Comparison of ENCODE assay signal across 32 cellular contexts in the genomic region with DNA sequence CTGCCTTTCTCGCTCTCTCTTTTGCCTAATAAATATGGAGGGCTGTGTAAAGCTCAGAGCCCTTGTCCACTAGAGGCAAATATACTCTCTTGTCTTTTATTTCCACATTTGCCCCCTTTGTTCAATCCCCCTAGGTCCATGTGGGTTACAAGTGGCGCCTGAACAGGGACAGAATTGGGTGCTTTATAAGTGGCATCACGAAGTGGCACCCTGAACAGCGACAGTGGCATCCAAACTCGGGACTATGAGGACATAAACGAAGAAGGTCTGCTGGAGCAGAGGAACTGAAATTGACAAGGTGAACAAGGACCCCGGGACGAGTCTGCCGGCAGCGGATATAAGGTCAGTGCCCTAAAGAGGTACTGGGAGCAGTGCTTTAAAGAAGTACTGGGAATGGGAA. TPM values are rescaled to one million over a fixed set of nuclear protein-coding genes. Genes with fewer than 3 reads are reported as not detected.
DNase-seq lines count a peak whose midpoint lies in the region; ATAC-seq and TF ChIP-seq lines count a peak whose summit lies in the region.
"Had no signal": no experiment of that assay in that cellular context is flagged by ENCODE, and none has a peak within 500 bp of the region (broad histone marks: within the 10 kb centered on the region; RNA-seq: fewer than 3 reads in every experiment).

No MANE protein-coding gene starts in this region.

- in situ Hi-C loops in astrocyte of the spinal cord (cut with HindIII; ENCODE audit: low sequenced_read_pairs): no loop called here

- H4K20me1 ChIP-seq in osteoblast (ENCODE audit: insufficient read depth, low read length): no peaks in the 10 kb centered on the region

- H3K9me3 ChIP-seq in osteoblast (ENCODE audit: low read depth, low read length): peaks cover 9% of the 10 kb centered on the region

- H2AFZ ChIP-seq in osteoblast (ENCODE audit: low read length): no peak overlapping the region

- no peak overlapping the region for H3K27ac Mint-ChIP-seq in activated T-helper 2 cell treated with anti-CD3 and anti-CD28 coated beads, Interferon-gamma antibody, Interleukin-2, Interleukin-4, amounts not matched to agents 10 μg/mL and 5 μg/mL and 100 μg/mL, durations not matched to agents 14 hours and 24 hours and 36 hours
- H3K27ac Mint-ChIP-seq: activated CD4-positive, alpha-beta memory T cell treated with anti-CD3 and anti-CD28 coated beads, Interleukin-2, amount 10 ng/mL, durations not matched to agents 7 days and 5 days; activated naive CD4-positive, alpha-beta T cell treated with anti-CD3 and anti-CD28 coated beads, Interleukin-2, amount 50 U/mL, for 72 hours; activated T-helper 17 cell treated with anti-CD3 and anti-CD28 coated beads, Interleukin-2, amount 50 U/mL, for 72 hours; HFFc6; naive thymus-derived CD4-positive, alpha-beta T cell had no signal

- TF ChIP-seq CTCF in astrocyte of the spinal cord (IDR thresholded peaks at IDR 0.05; ENCODE audit: low read depth, low read length) (no peak), fibroblast of villous mesenchyme (IDR thresholded peaks at IDR 0.05; ENCODE audit: insufficient read depth, low read depth, low read length) (no peak), osteoblast (IDR thresholded peaks at IDR 0.05; ENCODE audit: extremely low read depth, low read depth, low read length) (no peak)

- ATAC-seq in HG02981 (IDR thresholded peaks at IDR 0.05; ENCODE audit: unreplicated experiment): no peak
- ATAC-seq: activated naive CD4-positive, alpha-beta T cell treated with anti-CD3 and anti-CD28 coated beads, Interleukin-2, amount 50 U/mL, for 72 hours; activated T-helper 17 cell treated with anti-CD3 and anti-CD28 coated beads, Interleukin-2, amount 50 U/mL, for 72 hours; naive thymus-derived CD4-positive, alpha-beta T cell had no signal

- no peak overlapping the region for H3K4me2 ChIP-seq in osteoblast (ENCODE audit: insufficient read depth, low read length)

- H3K9me3 Mint-ChIP-seq in activated T-helper 2 cell treated with anti-CD3 and anti-CD28 coated beads, Interferon-gamma antibody, Interleukin-2, Interleukin-4, amounts not matched to agents 10 μg/mL and 5 μg/mL and 100 μg/mL, durations not matched to agents 14 hours and 24 hours and 36 hours: peaks cover 57% of the 10 kb centered on the region

- H3K4me1 Mint-ChIP-seq in activated T-helper 2 cell treated with anti-CD3 and anti-CD28 coated beads, Interferon-gamma antibody, Interleukin-2, Interleukin-4, amounts not matched to agents 10 μg/mL and 5 μg/mL and 100 μg/mL, durations not matched to agents 14 hours and 24 hours and 36 hours (ENCODE audit: low read depth): peaks cover 2% of the 10 kb centered on the region

- no peaks in the 10 kb centered on the region for H3K27me3 Mint-ChIP-seq in activated T-helper 2 cell treated with anti-CD3 and anti-CD28 coated beads, Interferon-gamma antibody, Interleukin-2, Interleukin-4, amounts not matched to agents 10 μg/mL and 5 μg/mL and 100 μg/mL, durations not matched to agents 14 hours and 24 hours and 36 hours (ENCODE audit: low read depth)
- H3K27me3 Mint-ChIP-seq: activated CD4-positive, alpha-beta memory T cell treated with anti-CD3 and anti-CD28 coated beads, Interleukin-2, amount 10 ng/mL, durations not matched to agents 7 days and 5 days; activated T-helper 17 cell treated with anti-CD3 and anti-CD28 coated beads, Interleukin-2, amount 50 U/mL, for 72 hours; naive thymus-derived CD4-positive, alpha-beta T cell had no signal

- H3K27ac ChIP-seq in osteoblast (ENCODE audit: low read depth, low read length): no peak overlapping the region
- no peak overlapping the region for H3K27ac ChIP-seq in substantia nigra (ENCODE audit: low read depth, low read length, poor library complexity, severe bottlenecking)
- H3K27ac ChIP-seq: 22Rv1, ascending aorta, C4-2B, left ventricle myocardium inferior, Peyer's patch, sigmoid colon, transverse colon had no signal

- intact Hi-C loops in activated T-helper 2 cell treated with anti-CD3 and anti-CD28 coated beads, Interferon-gamma antibody, Interleukin-2, Interleukin-4, amounts not matched to agents 10 μg/mL and 5 μg/mL and 100 μg/mL, durations not matched to agents 14 hours and 24 hours and 36 hours (cut with micrococcal nuclease): no loop called here

- H3K4me1 ChIP-seq in osteoblast (ENCODE audit: insufficient read depth, low read length): peaks cover 1% of the 10 kb centered on the region
- H3K4me1 ChIP-seq: ascending aorta, Caco-2, Peyer's patch had no signal

- H3K36me3 ChIP-seq in osteoblast (ENCODE audit: insufficient read depth, low read length): no peaks in the 10 kb centered on the region
- H3K36me3 ChIP-seq: ascending aorta, Peyer's patch, sigmoid colon, transverse colon had no signal

- H3K27me3 ChIP-seq in osteoblast (ENCODE audit: insufficient read depth, low read length): no peaks in the 10 kb centered on the region
- H3K27me3 ChIP-seq: ascending aorta, Peyer's patch, sigmoid colon, transverse colon had no signal

- H3K4me3 ChIP-seq in astrocyte of the spinal cord (ENCODE audit: low read depth, low read length) (no peak overlapping the region), fibroblast of villous mesenchyme (ENCODE audit: low read depth, low read length) (no peak overlapping the region), osteoblast (ENCODE audit: insufficient read depth, low read length) (no peak overlapping the region)
- H3K4me3 ChIP-seq: ascending aorta, left ventricle myocardium inferior, Peyer's patch, sigmoid colon, transverse colon had no signal

- DNase-seq in DMS53 (lab: John Stamatoyannopoulos, UW) (peak; percentile 12), DMS53 treated with DMSO at 0.1 percent for 48 hours (lab: John Stamatoyannopoulos, UW; ENCODE audit: unreplicated experiment) (no peak), astrocyte of the spinal cord (ENCODE audit: low read depth, low spot score) (peak; percentile 21), fibroblast of villous mesenchyme (ENCODE audit: low read depth) (peak; percentile 2), osteoblast (ENCODE audit: insufficient read length, low spot score, missing footprints) (peak; percentile 32), substantia nigra (lab: John Stamatoyannopoulos, UW) (no peak)
- DNase-seq in activated T-helper 2 cell treated with anti-CD3 and anti-CD28 coated beads, Interferon-gamma antibody, Interleukin-2, Interleukin-4, amounts not matched to agents 10 μg/mL and 5 μg/mL and 100 μg/mL, durations not matched to agents 14 hours and 24 hours and 36 hours (ENCODE audit: low spot score): no peak
- DNase-seq: activated CD4-positive, alpha-beta memory T cell treated with anti-CD3 and anti-CD28 coated beads, Interleukin-2, amount 10 ng/mL, durations not matched to agents 7 days and 5 days; activated CD4-positive, CD25-positive, alpha-beta regulatory T cell treated with anti-CD3 and anti-CD28 coated beads, Interleukin-2, amount 50 U/mL, for 72 hours; activated CD8-positive, alpha-beta memory T cell treated with anti-CD3 and anti-CD28 coated beads, Interleukin-2, amount 50 U/mL, for 48 hours; glutamatergic neuron; GOT3; HFFc6; islet precursor cell; left ventricle myocardium inferior; midbrain; naive thymus-derived CD4-positive, alpha-beta T cell; NCI-H446; NCI-H748 treated with DMSO at 0.1 percent for 48 hours; occipital lobe; Peyer's patch; SHP77; sigmoid colon; stimulated activated CD4-positive, alpha-beta T cell treated with anti-CD3 and anti-CD28 coated beads, Interleukin-4, amount 100 ng/mL, for 1 hour; transverse colon had no signal

- H3K36me3 Mint-ChIP-seq in activated T-helper 2 cell treated with anti-CD3 and anti-CD28 coated beads, Interferon-gamma antibody, Interleukin-2, Interleukin-4, amounts not matched to agents 10 μg/mL and 5 μg/mL and 100 μg/mL, durations not matched to agents 14 hours and 24 hours and 36 hours (ENCODE audit: low read depth): peaks cover 16% of the 10 kb centered on the region

- H3K4me3 Mint-ChIP-seq in activated T-helper 2 cell treated with anti-CD3 and anti-CD28 coated beads, Interferon-gamma antibody, Interleukin-2, Interleukin-4, amounts not matched to agents 10 μg/mL and 5 μg/mL and 100 μg/mL, durations not matched to agents 14 hours and 24 hours and 36 hours (ENCODE audit: low read depth): no peak overlapping the region
- H3K4me3 Mint-ChIP-seq: activated CD4-positive, alpha-beta memory T cell treated with anti-CD3 and anti-CD28 coated beads, Interleukin-2, amount 10 ng/mL, durations not matched to agents 7 days and 5 days; activated T-helper 17 cell treated with anti-CD3 and anti-CD28 coated beads, Interleukin-2, amount 50 U/mL, for 72 hours; HFFc6; naive thymus-derived CD4-positive, alpha-beta T cell had no signal

- H3K79me2 ChIP-seq in osteoblast (ENCODE audit: insufficient read depth, low read length): peaks cover 5% of the 10 kb centered on the region

RNA-seq across cellular contexts. Expression of gene ZNF610, which starts 4.3 kb away (rescaled TPM):
- total RNA-seq in fibroblast of villous mesenchyme (0.97 and 2.2 TPM in 2 replicates), osteoblast (2.9 and 3.3 TPM in 2 replicates)
- total RNA-seq in activated T-helper 2 cell treated with anti-CD3 and anti-CD28 coated beads, Interferon-gamma antibody, Interleukin-2, Interleukin-4, amounts not matched to agents 10 μg/mL and 5 μg/mL and 100 μg/mL, durations not matched to agents 14 hours and 24 hours and 36 hours: 0.50 and 1.1 TPM in 2 replicates
- total RNA-seq: ascending aorta had no signal

RNA-seq across cellular contexts. Expression of gene ZNF480, which starts 34.8 kb away (rescaled TPM):
- total RNA-seq in fibroblast of villous mesenchyme (6.4 and 8.2 TPM in 2 replicates), osteoblast (9.4 and 10.3 TPM in 2 replicates)
- 3.2 and 3.6 TPM in 2 replicates for total RNA-seq in activated T-helper 2 cell treated with anti-CD3 and anti-CD28 coated beads, Interferon-gamma antibody, Interleukin-2, Interleukin-4, amounts not matched to agents 10 μg/mL and 5 μg/mL and 100 μg/mL, durations not matched to agents 14 hours and 24 hours and 36 hours

RNA-seq across cellular contexts. Expression of gene ZNF880, which starts 38.0 kb away (rescaled TPM):
- total RNA-seq in fibroblast of villous mesenchyme (21.6 and 30.0 TPM in 2 replicates), osteoblast (18.5 and 27.1 TPM in 2 replicates)
- total RNA-seq in activated T-helper 2 cell treated with anti-CD3 and anti-CD28 coated beads, Interferon-gamma antibody, Interleukin-2, Interleukin-4, amounts not matched to agents 10 μg/mL and 5 μg/mL and 100 μg/mL, durations not matched to agents 14 hours and 24 hours and 36 hours: 8.1 and 10.0 TPM in 2 replicates

Comparison
In these comparisons a context has a peak if more than half of its experiments do, and no peak if none do; other contexts are left out.
1. DNase-seq: peak in DMS53 (single experiment), astrocyte of the spinal cord (single experiment), fibroblast of villous mesenchyme (single experiment) and osteoblast (single experiment); none in DMS53 treated with DMSO at 0.1 percent for 48 hours (single experiment), activated T-helper 2 cell treated with anti-CD3 and anti-CD28 coated beads, Interferon-gamma antibody, Interleukin-2, Interleukin-4, amounts not matched to agents 10 μg/mL and 5 μg/mL and 100 μg/mL, durations not matched to agents 14 hours and 24 hours and 36 hours (single experiment) and substantia nigra (0 of 49).